16 cellular contexts compared by ENCODE assay signal in the genomic region with DNA sequence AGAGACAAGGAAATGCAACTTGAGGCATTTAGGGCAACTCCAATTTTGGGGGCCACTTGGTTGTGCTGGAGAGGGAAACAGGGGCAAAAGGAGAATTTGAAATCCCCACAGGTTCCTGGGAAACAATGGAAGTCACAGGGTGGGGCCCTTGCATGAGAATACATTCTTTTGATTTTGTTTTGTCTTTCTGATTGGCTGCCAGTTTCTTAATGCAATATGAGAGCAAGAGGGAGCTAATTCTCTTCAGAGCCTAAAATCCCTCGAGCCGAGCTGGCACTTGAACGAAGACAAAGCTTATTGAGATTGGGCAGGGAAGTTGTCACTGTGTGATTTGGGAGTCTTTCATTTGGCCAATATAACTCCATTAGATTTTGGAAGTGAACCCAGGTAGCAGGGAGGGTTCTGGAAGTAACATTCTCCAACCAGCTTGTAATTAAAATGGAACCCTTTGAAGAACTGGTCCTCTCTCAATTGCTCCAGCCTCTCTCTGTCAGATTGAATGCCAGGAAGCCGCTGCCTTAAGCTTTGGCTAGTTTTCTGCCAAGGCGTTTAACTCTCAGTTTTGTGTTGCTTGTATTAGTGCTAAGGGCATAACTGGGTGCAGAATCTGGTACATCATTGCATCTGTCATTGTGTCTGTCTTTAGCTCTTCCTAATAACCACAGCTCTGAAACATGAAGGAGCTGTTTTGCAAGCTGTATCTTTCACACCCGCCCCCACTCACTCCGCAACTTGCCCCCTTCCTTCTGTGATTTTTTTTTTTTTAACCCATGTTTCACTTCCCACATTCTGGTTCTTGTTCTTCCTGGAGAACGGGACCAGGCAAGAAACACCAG.
A peak's percentile ranks its signal among the peaks of the same experiment; 100 is the strongest.
DNase-seq lines count a peak whose midpoint lies in the region; ATAC-seq and TF ChIP-seq lines count a peak whose summit lies in the region.
"Had no signal": no experiment of that assay in that cellular context is flagged by ENCODE, and none has a peak within 500 bp of the region (broad histone marks: within the 10 kb centered on the region; RNA-seq: fewer than 3 reads in every experiment).

No MANE protein-coding gene starts in this region.

- peak; percentile 24 for ATAC-seq in effector memory CD8-positive, alpha-beta T cell (replicated peaks)
- ATAC-seq in left lobe of liver = peak; percentile 28

- peak; percentile 48 for DNase-seq in CD1c-positive myeloid dendritic cell (ENCODE audit: extremely low spot score)
- DNase-seq in LNCaP clone FGC (ENCODE audit: low read depth) = no peak
- DNase-seq in effector memory CD8-positive, alpha-beta T cell = no peak
- no peak for DNase-seq in left lobe of liver (ENCODE audit: low spot score)
- no peak for DNase-seq in ureter (ENCODE audit: low spot score)
- no peak for DNase-seq in SHP77 treated with DMSO at 0.1 percent for 48 hours (lab: John Stamatoyannopoulos, UW)
- DNase-seq in WERI-Rb-1 = no peak
- DNase-seq in putamen (ENCODE audit: low spot score) = no peak
- DNase-seq: activated naive CD4-positive, alpha-beta T cell; naive B cell; NCI-H146; NCI-H774; SK-N-SH; stimulated activated naive CD4-positive, alpha-beta T cell treated with Interleukin-2 at 50 U/mL for 16 hours had no signal

- peak overlapping the region in 1 of 2 donors; percentile 24 for H3K4me3 Mint-ChIP-seq in effector memory CD8-positive, alpha-beta T cell
- H3K4me3 Mint-ChIP-seq: B cell, naive B cell had no signal

- no peak overlapping the region for H3K27ac Mint-ChIP-seq in effector memory CD8-positive, alpha-beta T cell
- H3K27ac Mint-ChIP-seq: B cell, IgD-negative memory B cell had no signal

- H3K36me3 ChIP-seq in WERI-Rb-1 = no peaks in the 10 kb centered on the region

- no peak overlapping the region for H3K27ac ChIP-seq in WERI-Rb-1

- TF ChIP-seq CTCF in LNCaP clone FGC (IDR thresholded peaks at IDR 0.05; ENCODE audit: control insufficient read depth, extremely low read depth, insufficient read depth) (peak; percentile 29), WERI-Rb-1 (IDR thresholded peaks at IDR 0.05; ENCODE audit: low read depth, low read length) (no peak)

- no peaks in the 10 kb centered on the region for H3K9me3 Mint-ChIP-seq in effector memory CD8-positive, alpha-beta T cell
- H3K9me3 Mint-ChIP-seq: IgD-negative memory B cell, naive B cell had no signal

- H3K27me3 ChIP-seq in WERI-Rb-1 (ENCODE audit: insufficient read depth, low read depth, severe bottlenecking) = peaks cover 80% of the 10 kb centered on the region

- H3K36me3 Mint-ChIP-seq in effector memory CD8-positive, alpha-beta T cell (ENCODE audit: insufficient read depth) = no peaks in the 10 kb centered on the region
- H3K36me3 Mint-ChIP-seq: IgD-negative memory B cell, naive B cell had no signal

- H3K27me3 Mint-ChIP-seq in effector memory CD8-positive, alpha-beta T cell = peaks cover 0 to 2% of the 10 kb centered on the region in 2 donors

- H3K4me3 ChIP-seq in LNCaP clone FGC (ENCODE audit: low read depth, low read length) = no peak overlapping the region
- no peak overlapping the region for H3K4me3 ChIP-seq in WERI-Rb-1 (ENCODE audit: low read depth, low read length)

- H3K4me1 Mint-ChIP-seq in effector memory CD8-positive, alpha-beta T cell (ENCODE audit: low read depth in 2 of 2) = peaks cover 8% of the 10 kb centered on the region in 2 donors

- H3K9me3 ChIP-seq in WERI-Rb-1 (ENCODE audit: severe bottlenecking) = no peaks in the 10 kb centered on the region
- H3K9me3 ChIP-seq: SK-N-SH had no signal
